ENCODE assay signal across 8 cellular contexts in the genomic region with DNA sequence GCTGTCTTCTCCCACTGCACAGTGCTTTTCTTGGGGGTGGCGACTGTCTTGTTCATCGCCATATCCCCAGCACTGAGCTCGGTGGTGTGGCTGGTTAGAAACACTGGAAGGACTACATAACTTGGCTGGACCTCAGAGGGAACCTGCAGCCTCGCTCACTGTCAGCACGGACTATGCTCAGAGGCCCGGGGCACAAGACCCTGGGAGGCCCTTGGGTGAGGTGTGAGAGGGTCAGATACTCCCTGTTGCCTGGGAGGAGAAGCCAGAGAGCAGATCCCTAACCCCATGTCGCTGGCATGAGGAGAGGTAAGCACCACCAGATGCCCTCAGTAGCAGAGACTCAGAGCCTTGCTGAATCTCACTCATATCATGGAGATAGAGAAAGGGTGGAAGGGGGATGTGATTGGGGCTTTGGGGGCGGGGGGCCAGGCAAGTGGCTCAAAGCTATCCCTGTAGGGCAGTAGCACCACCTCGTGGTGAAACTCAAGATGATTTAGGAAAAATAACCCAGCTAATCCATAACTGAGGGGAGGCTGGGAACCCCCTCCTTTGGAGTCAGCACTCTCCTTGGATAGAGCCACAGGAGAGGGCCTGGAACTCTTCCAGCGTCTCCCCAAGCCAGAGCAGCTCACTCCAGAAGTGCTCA. TPM values are rescaled to one million over a fixed set of nuclear protein-coding genes. Genes with fewer than 3 reads are reported as not detected.
DNase-seq lines count a peak whose midpoint lies in the region; ATAC-seq, FAIRE-seq and TF ChIP-seq lines count a peak whose summit lies in the region.

No MANE protein-coding gene starts in this region.

- peak; percentile 75 for TF ChIP-seq RAD21 in IMR-90 (IDR thresholded peaks at IDR 0.05; ENCODE audit: low read length)

- peaks cover 49% of the 10 kb centered on the region for H3K4me1 Mint-ChIP-seq in activated CD4-positive, alpha-beta memory T cell treated with anti-CD3 and anti-CD28 coated beads for 36 hours (ENCODE audit: low read depth)

- CTCF ChIA-PET in IMR-90 (lab: Yijun Ruan, JAX): interaction anchor here (0.7 to 2.5 kb wide), 24 partner anchors 10 to 132 kb away, joined by 3 to 12 read pairs (median 4); a partner anchor contains a TSS
- CTCF ChIA-PET in activated CD4-positive, alpha-beta memory T cell treated with anti-CD3 and anti-CD28 coated beads for 36 hours (lab: Charles Lee): interaction anchor here (0.6 to 17.3 kb wide), 42 partner anchors 9 to 510 kb away, joined by 3 to 795 read pairs (median 8); a partner anchor contains a TSS

- H3K14ac ChIP-seq in IMR-90 (replicated peaks; ENCODE audit: low read depth, low read length): no peak overlapping the region

- H3K4me3 ChIP-seq in IMR-90 (ENCODE audit: insufficient read depth, low read depth, low read length): no peak overlapping the region

- H2BK15ac ChIP-seq in IMR-90 (ENCODE audit: low read depth, low read length): no peak overlapping the region

- no peak overlapping the region for H3K4me2 ChIP-seq in IMR-90 (ENCODE audit: low read depth, low read length)

- peak overlapping the region; percentile 21 for H3K27ac Mint-ChIP-seq in activated CD4-positive, alpha-beta memory T cell treated with anti-CD3 and anti-CD28 coated beads for 36 hours

- H2BK20ac ChIP-seq in IMR-90 (ENCODE audit: low read depth, low read length): no peak overlapping the region

- no peak for TF ChIP-seq POLR2A in IMR-90 (IDR thresholded peaks at IDR 0.05; ENCODE audit: low read depth, low read length)

- H2AK5ac ChIP-seq in IMR-90 (ENCODE audit: low read depth, low read length): peak overlapping the region; percentile 81

- no peak overlapping the region for H3K56ac ChIP-seq in IMR-90 (ENCODE audit: extremely low read depth, insufficient read depth, low read length)

- H3K4me1 ChIP-seq in IMR-90 (ENCODE audit: control insufficient read depth, insufficient read depth, low read length): peaks cover 14% of the 10 kb centered on the region

- no peaks in the 10 kb centered on the region for H3K27me3 Mint-ChIP-seq in activated CD4-positive, alpha-beta memory T cell treated with anti-CD3 and anti-CD28 coated beads for 36 hours

- POLR2A ChIA-PET in IMR-90 (lab: Charles Lee; ENCODE audit: unreplicated experiment): interaction anchor here (1.1 kb wide), 1 partner anchor 10 kb away, joined by 4 read pairs; no protein-coding TSS in a partner anchor
- POLR2A ChIA-PET in activated CD4-positive, alpha-beta memory T cell treated with anti-CD3 and anti-CD28 coated beads for 36 hours (lab: Charles Lee): interaction anchor here (1.1 to 6.5 kb wide), 12 partner anchors 11 to 96 kb away, joined by 3 to 70 read pairs (median 7); a partner anchor contains a TSS

- H3K23ac ChIP-seq in IMR-90 (ENCODE audit: low read depth, low read length): no peak overlapping the region

- in situ Hi-C loops in IMR-90 (cut with MboI; ENCODE audit: low sequenced_read_pairs): loop anchor here (5.0 to 10.0 kb wide), 2 partner anchors 94 to 126 kb away; no protein-coding TSS in a partner anchor

- H3K27me3 ChIP-seq in IMR-90 (ENCODE audit: control insufficient read depth, insufficient read depth, low read length): no peaks in the 10 kb centered on the region

- H2AK9ac ChIP-seq in IMR-90 (replicated peaks; ENCODE audit: low read depth, low read length, poor library complexity): peak overlapping the region; percentile 4

- dilution Hi-C loops in IMR-90 (cut with HindIII; ENCODE audit: low sequenced_read_pairs, unreplicated experiment): no loop called here

- ATAC-seq in IMR-90 (ENCODE audit: low read depth) (peak; percentile 55), HG03378 (IDR thresholded peaks at IDR 0.05; ENCODE audit: unreplicated experiment) (no peak), HG03571 (IDR thresholded peaks at IDR 0.05; ENCODE audit: unreplicated experiment) (no peak)

- no TSS peak for BruUV-seq in IMR-90 (replicated peaks; lab: Mats Ljungman, UMichigan)

- no peak overlapping the region for H3K4me3 Mint-ChIP-seq in activated CD4-positive, alpha-beta memory T cell treated with anti-CD3 and anti-CD28 coated beads for 36 hours

- peaks cover 13% of the 10 kb centered on the region for H3K36me3 Mint-ChIP-seq in activated CD4-positive, alpha-beta memory T cell treated with anti-CD3 and anti-CD28 coated beads for 36 hours

- H3K9me3 Mint-ChIP-seq in activated CD4-positive, alpha-beta memory T cell treated with anti-CD3 and anti-CD28 coated beads for 36 hours: no peaks in the 10 kb centered on the region

- DNase-seq in D341Med (ENCODE audit: low spot score) (peak; percentile 73), IMR-90 (peak; percentile 41), frontal cortex (ENCODE audit: low spot score in 2 of 2) (peak; percentile 54 to 56), pons (ENCODE audit: low spot score) (peak; percentile 62)
- peak; percentile 55 for DNase-seq in activated CD4-positive, alpha-beta memory T cell treated with anti-CD3 and anti-CD28 coated beads for 36 hours
- no peak for DNase-seq in activated CD4-positive, CD25-positive, alpha-beta regulatory T cell (lab: John Stamatoyannopoulos, UW)

- no peak overlapping the region for H3K18ac ChIP-seq in IMR-90 (ENCODE audit: low read depth, low read length)

- no peaks in the 10 kb centered on the region for H3K9me3 ChIP-seq in IMR-90 (ENCODE audit: control insufficient read depth, insufficient read depth, low read length)

- WGBS in IMR-90 (ENCODE audit: extremely low coverage in 2 of 2, insufficient read length in 1 of 2), 2 experiments: no CpG with 5 or more reads among the region's 10 CpGs

- FAIRE-seq in frontal cortex (lab: Jason Lieb, UNC): no peak

- 0 out of 2 replicates have a peak, but pooled peaks cover 5% of the 10 kb centered on the region for H3K9me1 ChIP-seq in IMR-90 (ENCODE audit: insufficient read depth, low read length)

- no peak overlapping the region for H2BK5ac ChIP-seq in IMR-90 (ENCODE audit: low read depth, low read length, poor library complexity, severe bottlenecking)

- no peak overlapping the region for H2AFZ ChIP-seq in IMR-90 (replicated peaks; ENCODE audit: low read length, poor library complexity)

- H3K4ac ChIP-seq in IMR-90 (ENCODE audit: low read depth, low read length): no peak overlapping the region

- H4K5ac ChIP-seq in IMR-90 (ENCODE audit: low read depth, low read length): no peak overlapping the region

- no peak overlapping the region for H3K27ac ChIP-seq in IMR-90 (ENCODE audit: insufficient read depth, low read length)

- H4K20me1 ChIP-seq in IMR-90 (ENCODE audit: insufficient read depth, low read length): no peaks in the 10 kb centered on the region

- H3K9ac ChIP-seq in IMR-90 (ENCODE audit: low read depth, low read length): no peak overlapping the region

- TF ChIP-seq CTCF in IMR-90 (conservative IDR thresholded peaks at IDR 0.05; ENCODE audit: low read depth, low read length): peak; percentile 64

- no peaks in the 10 kb centered on the region for H3K79me1 ChIP-seq in IMR-90 (ENCODE audit: low read depth in 1 of 2, low read length in 2 of 2)

- no peaks in the 10 kb centered on the region for H3K36me3 ChIP-seq in IMR-90 (ENCODE audit: control insufficient read depth, insufficient read depth, low read length)

- H4K91ac ChIP-seq in IMR-90 (ENCODE audit: insufficient read depth, low read depth, low read length): no peak overlapping the region; the same call in 1 of the 2 replicates

- H4K8ac ChIP-seq in IMR-90 (ENCODE audit: low read depth in 2 of 2, low read length in 2 of 2): no peak overlapping the region

- no peak overlapping the region for H2BK120ac ChIP-seq in IMR-90 (ENCODE audit: low read depth, low read length)

- intact Hi-C loops in IMR-90 (cut with micrococcal nuclease): loop anchor here (1.0 to 2.0 kb wide), 5 partner anchors 20 to 123 kb away; a partner anchor contains a TSS
- intact Hi-C loops in activated CD4-positive, alpha-beta memory T cell treated with anti-CD3 and anti-CD28 coated beads for 36 hours (cut with micrococcal nuclease): loop anchor here (1.0 to 5.0 kb wide), 2 partner anchors 81 to 187 kb away; a partner anchor contains a TSS

TF ChIP-seq in IMR-90, 13 proteins besides CTCF, POLR2A, EP300 and RAD21:
- peak; percentile 58 for TF ChIP-seq SMC3 (IDR thresholded peaks at IDR 0.05; ENCODE audit: low read depth, low read length)
- TF ChIP-seq RFX5 (IDR thresholded peaks at IDR 0.05; ENCODE audit: low read depth, low read length): no peak

RNA-seq across cellular contexts. Expression of a gene that starts 18.7 kb away (rescaled TPM):
- total RNA-seq in IMR-90 (2012; rRNA removed) (10.4 and 10.6 TPM in 2 replicates), frontal cortex (4.9 TPM)
- polyA plus RNA-seq in IMR-90 (2012; rRNA removed): 64.7 and 65.1 TPM in 2 replicates
- 51.5 and 60.5 TPM in 2 replicates for polyA plus RNA-seq in IMR-90 (2012; cell fraction: cytosol; rRNA removed)
- 183 and 377 TPM in 2 replicates for polyA plus RNA-seq in IMR-90 (2012; cell fraction: nucleus; rRNA removed; ENCODE audit: low replicate concordance)
- 100 to 1,000 TPM; 257 to 280 TPM for total RNA-seq in activated CD4-positive, alpha-beta memory T cell treated with anti-CD3 and anti-CD28 coated beads for 36 hours

Comparison
In these comparisons a context has a peak if more than half of its experiments do, and no peak if none do; other contexts are left out.
1. DNase-seq: peak in D341Med (single experiment), IMR-90 (single experiment), activated CD4-positive, alpha-beta memory T cell treated with anti-CD3 and anti-CD28 coated beads for 36 hours (single experiment), frontal cortex (2 of 2) and pons (single experiment); none in activated CD4-positive, CD25-positive, alpha-beta regulatory T cell (0 of 4).
2. RNA of a gene that starts 18.7 kb away (total RNA-seq): 257 to 280 TPM in activated CD4-positive, alpha-beta memory T cell treated with anti-CD3 and anti-CD28 coated beads for 36 hours; 10.4 to 10.6 TPM in IMR-90 and 4.9 TPM in frontal cortex (single experiment); every median in the first group is over 10 times any median in the second.